11 cellular contexts compared by ENCODE assay signal in genomic region chr6:68575765-68576439, GRCh38. TPM values are rescaled to one million over a fixed set of nuclear protein-coding genes. Genes with fewer than 3 reads are reported as not detected.
DNase-seq lines count a peak whose midpoint lies in the region; ATAC-seq and TF ChIP-seq lines count a peak whose summit lies in the region.
"Had no signal": no experiment of that assay in that cellular context is flagged by ENCODE, and none has a peak within 500 bp of the region (broad histone marks: within the 10 kb centered on the region; RNA-seq: fewer than 3 reads in every experiment).

No MANE protein-coding gene starts in this region.

- peak overlapping the region; percentile 56 to 71 (median 62) for H3K4me3 Mint-ChIP-seq in nephron
- no peak overlapping the region for H3K4me3 Mint-ChIP-seq in activated T-cell treated with anti-CD3 and anti-CD28 coated beads, Interleukin-2, amount 50 U/mL, for 72 hours
- H3K4me3 Mint-ChIP-seq: activated B cell treated with CpG ODN at 0.5 μM for 24 hours; naive thymus-derived CD4-positive, alpha-beta T cell had no signal

- no peaks in the 10 kb centered on the region for H3K4me1 Mint-ChIP-seq in nephron
- no peaks in the 10 kb centered on the region for H3K4me1 Mint-ChIP-seq in activated T-cell treated with anti-CD3 and anti-CD28 coated beads, Interleukin-2, amount 50 U/mL, for 72 hours (ENCODE audit: low read depth)
- H3K4me1 Mint-ChIP-seq: activated B cell treated with CpG ODN at 0.5 μM for 24 hours; naive thymus-derived CD4-positive, alpha-beta T cell had no signal

- peaks cover 6% of the 10 kb centered on the region for H3K27me3 Mint-ChIP-seq in nephron (ENCODE audit: low read depth)
- no peaks in the 10 kb centered on the region for H3K27me3 Mint-ChIP-seq in activated T-cell treated with anti-CD3 and anti-CD28 coated beads, Interleukin-2, amount 50 U/mL, for 72 hours (ENCODE audit: low read depth)
- H3K27me3 Mint-ChIP-seq: activated B cell treated with CpG ODN at 0.5 μM for 24 hours had no signal

- no peak overlapping the region for H3K4me3 ChIP-seq in choroid plexus epithelial cell (ENCODE audit: low read depth, low read length)

- TF ChIP-seq CTCF in choroid plexus epithelial cell (conservative IDR thresholded peaks at IDR 0.05; ENCODE audit: low read depth, low read length) (no peak), nephron (IDR thresholded peaks at IDR 0.05; ENCODE audit: unreplicated experiment in 3 of 3) (no peak)

- H3K36me3 Mint-ChIP-seq in nephron (ENCODE audit: low read depth), result peaks cover 5% of the 10 kb centered on the region
- H3K36me3 Mint-ChIP-seq in activated T-cell treated with anti-CD3 and anti-CD28 coated beads, Interleukin-2, amount 50 U/mL, for 72 hours (ENCODE audit: insufficient read depth in 2 of 2), result no peaks in the 10 kb centered on the region
- H3K36me3 Mint-ChIP-seq: naive thymus-derived CD4-positive, alpha-beta T cell had no signal

- peak; percentile 82 for DNase-seq in DMS 273 treated with DMSO at 0.1 percent for 48 hours (lab: John Stamatoyannopoulos, UW)
- DNase-seq in NCI-H2029 (lab: John Stamatoyannopoulos, UW), result peak; percentile 88
- DNase-seq in choroid plexus epithelial cell (ENCODE audit: low read depth), result peak; percentile 34
- DNase-seq in activated T-cell treated with anti-CD3 and anti-CD28 coated beads, Interleukin-2, amount 50 U/mL, for 72 hours, result no peak
- no peak for DNase-seq in activated gamma-delta T cell (lab: John Stamatoyannopoulos, UW)
- DNase-seq: activated B cell treated with CpG ODN at 0.5 μM for 24 hours; naive thymus-derived CD4-positive, alpha-beta T cell had no signal

- H3K9me3 Mint-ChIP-seq in nephron, result peaks cover 12% of the 10 kb centered on the region
- H3K9me3 Mint-ChIP-seq in activated T-cell treated with anti-CD3 and anti-CD28 coated beads, Interleukin-2, amount 50 U/mL, for 72 hours, result peaks cover 2 to 7% of the 10 kb centered on the region in 2 donors
- H3K9me3 Mint-ChIP-seq: activated B cell treated with CpG ODN at 0.5 μM for 24 hours had no signal

- peak overlapping the region; percentile 63 to 80 (median 66) for H3K27ac Mint-ChIP-seq in nephron
- H3K27ac Mint-ChIP-seq in activated T-cell treated with anti-CD3 and anti-CD28 coated beads, Interleukin-2, amount 50 U/mL, for 72 hours, result no peak overlapping the region
- H3K27ac Mint-ChIP-seq: activated B cell treated with CpG ODN at 0.5 μM for 24 hours; naive thymus-derived CD4-positive, alpha-beta T cell had no signal

- ATAC-seq in GM19452 (IDR thresholded peaks at IDR 0.05; ENCODE audit: unreplicated experiment) (no peak), HG02571 (IDR thresholded peaks at IDR 0.05; ENCODE audit: unreplicated experiment) (no peak)
- no peak for ATAC-seq in activated T-cell treated with anti-CD3 and anti-CD28 coated beads, Interleukin-2, amount 50 U/mL, for 72 hours (replicated peaks in 1 of 2)
- ATAC-seq: naive thymus-derived CD4-positive, alpha-beta T cell had no signal

RNA-seq across cellular contexts. Expression of gene ADGRB3, which starts 59.2 kb away (rescaled TPM):
- not detected for total RNA-seq in activated T-cell treated with anti-CD3 and anti-CD28 coated beads, Interleukin-2, amount 50 U/mL, for 72 hours
- total RNA-seq: activated B cell treated with CpG ODN at 0.5 μM for 24 hours; dermis microvascular lymphatic vessel endothelial cell; naive thymus-derived CD4-positive, alpha-beta T cell had no signal

Comparison
In these comparisons a context has a peak if more than half of its experiments do, and no peak if none do; other contexts are left out.
1. DNase-seq: peak in DMS 273 treated with DMSO at 0.1 percent for 48 hours (single experiment), NCI-H2029 (single experiment) and choroid plexus epithelial cell (single experiment); none in activated T-cell treated with anti-CD3 and anti-CD28 coated beads, Interleukin-2, amount 50 U/mL, for 72 hours (0 of 2) and activated gamma-delta T cell (single experiment).
2. H3K4me3 Mint-ChIP-seq: peak in nephron (3 of 3); none in activated T-cell treated with anti-CD3 and anti-CD28 coated beads, Interleukin-2, amount 50 U/mL, for 72 hours (0 of 2).